ENCODE assay signal across 20 cellular contexts in genomic region chr1:31478167-31478566, GRCh38.
"Had no signal": no experiment of that assay in that cellular context is flagged by ENCODE, and none has a peak within 500 bp of the region (broad histone marks: within the 10 kb centered on the region; RNA-seq: fewer than 3 reads in every experiment).

No MANE protein-coding gene starts in this region.

- H3K4me3 ChIP-seq: colonic mucosa, dorsolateral prefrontal cortex, esophagus muscularis mucosa, pancreas, psoas muscle, right atrium auricular region, tibial nerve, uterus had no signal

- H3K36me3 ChIP-seq: colonic mucosa, esophagus muscularis mucosa, pancreas, right atrium auricular region, tibial nerve, uterus had no signal

- H3K9me3 ChIP-seq: colonic mucosa, esophagus muscularis mucosa, pancreas, psoas muscle, tibial nerve, uterus had no signal

- H3K4me1 ChIP-seq: colonic mucosa, esophagus muscularis mucosa, pancreas, psoas muscle, right atrium auricular region, tibial nerve, uterus had no signal

- H3K27me3 ChIP-seq: colonic mucosa, pancreas, right atrium auricular region, tibial nerve, uterus had no signal

- DNase-seq: activated B cell treated with CpG ODN at 0.5 μM for 24 hours; activated CD4-positive, alpha-beta T cell treated with anti-CD3 and anti-CD28 coated beads for 4 hours; activated CD4-positive, alpha-beta T cell treated with anti-CD3 and anti-CD28 coated beads, Interleukin-2, amount 50 U/mL, for 48 hours; activated CD8-positive, alpha-beta memory T cell treated with anti-CD3 and anti-CD28 coated beads, Interleukin-2, amount 50 U/mL, for 48 hours; activated naive CD4-positive, alpha-beta T cell treated with Interleukin-2 at 50 U/mL for 16 hours; activated naive CD8-positive, alpha-beta T cell treated with anti-CD3 and anti-CD28 coated beads for 36 hours; activated T-cell treated with anti-CD3 and anti-CD28 coated beads, Interleukin-2, amount 50 U/mL, for 4 hours; colonic mucosa; dorsolateral prefrontal cortex; effector memory CD8-positive, alpha-beta T cell; left colon; pancreas; psoas muscle; stimulated activated CD4-positive, alpha-beta T cell treated with anti-CD3 and anti-CD28 coated beads, Interleukin-1b, Interleukin-23, amount 100 ng/mL, for 48 hours; stimulated activated naive CD8-positive, alpha-beta T cell treated with anti-CD3 and anti-CD28 coated beads, Interleukin-15, amount 100 ng/mL, for 72 hours; T1000; uterus had no signal

- H3K27ac ChIP-seq: colonic mucosa, dorsolateral prefrontal cortex, esophagus muscularis mucosa, pancreas, psoas muscle, right atrium auricular region, tibial nerve, uterus had no signal

- ATAC-seq: activated T-cell treated with anti-CD3 and anti-CD28 coated beads, Interleukin-2, amount 50 U/mL, for 4 hours; effector memory CD8-positive, alpha-beta T cell; pancreas; psoas muscle; stimulated activated naive CD8-positive, alpha-beta T cell treated with anti-CD3 and anti-CD28 coated beads, Interleukin-15, amount 100 ng/mL, for 72 hours had no signal
